13 cellular contexts compared by ENCODE assay signal in the genomic region with DNA sequence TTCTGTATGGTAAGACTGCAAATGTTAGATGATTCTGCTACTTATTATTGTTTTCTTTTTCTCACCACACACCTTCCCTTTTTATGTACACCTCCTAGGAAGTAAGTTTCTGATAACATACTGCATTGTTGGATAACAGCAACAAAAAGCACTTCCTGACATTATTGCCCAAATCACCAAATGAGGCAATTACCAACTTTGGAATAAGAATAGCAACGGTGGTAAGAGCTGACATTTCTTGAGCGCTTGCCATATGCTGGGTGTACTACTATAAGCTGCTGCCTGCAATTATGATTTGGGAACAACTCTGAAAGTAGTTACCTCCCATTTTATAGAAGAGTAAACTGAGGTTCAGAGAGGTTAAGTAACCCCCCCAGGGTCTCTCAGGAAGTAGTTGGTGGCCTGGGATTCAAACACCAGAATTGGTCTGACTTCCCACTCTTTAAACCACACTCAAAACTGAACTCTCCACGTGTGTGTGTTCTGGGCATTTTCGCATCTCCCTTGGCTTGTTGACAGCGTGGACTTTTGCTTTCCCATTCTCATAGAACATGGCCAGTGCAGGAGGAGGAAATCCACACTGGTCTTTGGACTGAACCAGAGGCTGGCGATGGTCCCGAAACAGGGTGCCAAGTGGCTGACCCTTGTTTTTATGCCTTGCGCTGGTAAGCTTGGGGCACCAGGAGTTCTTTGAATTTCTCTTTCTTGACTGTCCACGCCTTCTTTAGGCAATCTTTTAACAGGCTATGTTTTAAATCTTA.
DNase-seq lines count a peak whose midpoint lies in the region; ATAC-seq and TF ChIP-seq lines count a peak whose summit lies in the region.
"Had no signal": no experiment of that assay in that cellular context is flagged by ENCODE, and none has a peak within 500 bp of the region (broad histone marks: within the 10 kb centered on the region; RNA-seq: fewer than 3 reads in every experiment).

No MANE protein-coding gene starts in this region.

- H3K4me3 ChIP-seq in AG10803 (ENCODE audit: low read length): no peak overlapping the region

- ATAC-seq in sciatic nerve (peak; percentile 18), GM18520 (IDR thresholded peaks at IDR 0.05; ENCODE audit: unreplicated experiment) (no peak)

- intact Hi-C loops in sciatic nerve (cut with DNase I): no loop called here

- DNase-seq in AG10803 (ENCODE audit: low read depth) (peak; percentile 32), astrocyte of the hippocampus (ENCODE audit: low read depth, low spot score) (peak; percentile 24), hypothalamus (lab: John Stamatoyannopoulos, UW) (peak in 27 of 51 donors; percentile 7 to 66 (median 31)), sciatic nerve (ENCODE audit: low spot score) (no peak), GM10266 (ENCODE audit: extremely low spot score) (no peak), NCI-H524 (lab: John Stamatoyannopoulos, UW) (no peak)
- no peak for DNase-seq in activated naive CD4-positive, alpha-beta T cell (lab: John Stamatoyannopoulos, UW)
- DNase-seq: activated CD4-positive, alpha-beta T cell treated with anti-CD3 and anti-CD28 coated beads, Interleukin-2, amount 50 U/mL, for 4 hours; HFFc6; Kasumi-1; NCI-H226; SK-N-SH had no signal

- TF ChIP-seq CTCF in AG10803 (conservative IDR thresholded peaks at IDR 0.05; ENCODE audit: low read length) (no peak), GM10266 (IDR thresholded peaks at IDR 0.05; ENCODE audit: control insufficient read depth, insufficient read depth, low read depth, missing control alignments) (no peak)

Comparison
In these comparisons a context has a peak if more than half of its experiments do, and no peak if none do; other contexts are left out.
1. DNase-seq: peak in AG10803 (single experiment), astrocyte of the hippocampus (single experiment) and hypothalamus (27 of 51); none in sciatic nerve (single experiment), activated naive CD4-positive, alpha-beta T cell (0 of 4), GM10266 (single experiment) and NCI-H524 (0 of 2).